ENCODE assay signal across 28 cellular contexts in genomic region chr11:90614318-90614717, GRCh38.
"Had no signal": no experiment of that assay in that cellular context is flagged by ENCODE, and none has a peak within 500 bp of the region (broad histone marks: within the 10 kb centered on the region; RNA-seq: fewer than 3 reads in every experiment).

No MANE protein-coding gene starts in this region.

- H3K27me3 Mint-ChIP-seq: naive B cell; naive thymus-derived CD8-positive, alpha-beta T cell had no signal

- H3K27me3 ChIP-seq: dorsolateral prefrontal cortex, esophagus squamous epithelium, gastrocnemius medialis, heart right ventricle, left lung had no signal

- H3K27ac ChIP-seq: coronary artery, dorsolateral prefrontal cortex, epithelial cell of prostate, esophagus squamous epithelium, gastrocnemius medialis, heart right ventricle, left lung, lower lobe of right lung had no signal

- DNase-seq: dermis blood vessel endothelial cell; dorsolateral prefrontal cortex; effector CD4-positive, alpha-beta T cell; effector memory CD4-positive, alpha-beta T cell; erythroblast; esophagus squamous epithelium; foreskin fibroblast; foreskin melanocyte; gastrocnemius medialis; glutamatergic neuron; head of caudate nucleus; heart right ventricle; hippocampal formation; left cardiac atrium; left lung; left ventricle myocardium superior; lower lobe of right lung; mesenchymal stem cell; mucosa of descending colon; naive B cell; naive thymus-derived CD8-positive, alpha-beta T cell had no signal

- ATAC-seq: esophagus mucosa; gastrocnemius medialis; heart right ventricle; left cardiac atrium; left lung; left ventricle myocardium superior; lower lobe of right lung; mucosa of descending colon; naive thymus-derived CD8-positive, alpha-beta T cell had no signal

- H3K4me1 Mint-ChIP-seq: naive B cell; naive thymus-derived CD8-positive, alpha-beta T cell had no signal

- H3K4me3 Mint-ChIP-seq: mesothelial cell of epicardium; naive B cell; naive thymus-derived CD8-positive, alpha-beta T cell had no signal

- H3K9me3 ChIP-seq: esophagus squamous epithelium, gastrocnemius medialis, heart right ventricle, left lung, lower lobe of right lung had no signal

- H3K36me3 ChIP-seq: esophagus squamous epithelium, gastrocnemius medialis, heart right ventricle, left lung, lower lobe of right lung had no signal

- H3K27ac Mint-ChIP-seq: mesothelial cell of epicardium; naive B cell; naive thymus-derived CD8-positive, alpha-beta T cell had no signal

- FAIRE-seq: endometrium, islet of Langerhans, keratinocyte had no signal

- H3K4me3 ChIP-seq: coronary artery, dorsolateral prefrontal cortex, esophagus squamous epithelium, gastrocnemius medialis, heart right ventricle, left lung, lower lobe of right lung, mucosa of descending colon had no signal

- H3K4me1 ChIP-seq: esophagus squamous epithelium, gastrocnemius medialis, heart right ventricle, left lung, lower lobe of right lung had no signal

- H3K36me3 Mint-ChIP-seq: mesothelial cell of epicardium; naive B cell; naive thymus-derived CD8-positive, alpha-beta T cell had no signal
